20 cellular contexts compared by ENCODE assay signal in genomic region chr20:9368893-9369292, GRCh38.
"Had no signal": no experiment of that assay in that cellular context is flagged by ENCODE, and none has a peak within 500 bp of the region (broad histone marks: within the 10 kb centered on the region; RNA-seq: fewer than 3 reads in every experiment).

No MANE protein-coding gene starts in this region.

- DNase-seq: dorsolateral prefrontal cortex; effector CD4-positive, alpha-beta T cell; gastrocnemius medialis; head of caudate nucleus; kidney; mesenchymal stem cell; mucosa of descending colon; naive B cell; stimulated activated CD4-positive, alpha-beta T cell treated with anti-CD3 and anti-CD28 coated beads, Interleukin-2, amount 100 ng/mL, for 24 hours; stimulated activated CD4-positive, alpha-beta T cell treated with anti-CD3 and anti-CD28 coated beads, Interleukin-4, amount 100 ng/mL, for 24 hours; stimulated activated naive CD4-positive, alpha-beta T cell treated with Interleukin-2 at 50 U/mL for 16 hours; stomach had no signal

- H3K27ac ChIP-seq: dorsolateral prefrontal cortex, gastrocnemius medialis, hepatocyte, neural progenitor cell, parathyroid adenoma, stomach, thyroid gland had no signal

- H3K4me3 ChIP-seq: dorsolateral prefrontal cortex, gastrocnemius medialis, hepatocyte, mucosa of descending colon, neural progenitor cell, stomach, thyroid gland had no signal

- H3K36me3 ChIP-seq: gastrocnemius medialis, neural progenitor cell, thyroid gland had no signal

- H3K9me3 ChIP-seq: gastrocnemius medialis, mucosa of descending colon, stomach, thyroid gland had no signal

- H3K27me3 ChIP-seq: dorsolateral prefrontal cortex, gastrocnemius medialis, hepatocyte, neural progenitor cell, stomach, thyroid gland had no signal

- H3K4me1 ChIP-seq: gastrocnemius medialis, parathyroid adenoma, stomach had no signal

- ATAC-seq: gastrocnemius medialis; left lobe of liver; mucosa of descending colon; sciatic nerve; stimulated activated effector memory CD8-positive, alpha-beta T cell treated with anti-CD3 and anti-CD28 coated beads, Interleukin-12 subunit alpha, Interleukin-12 subunit beta, amount 100 ng/mL, for 72 hours had no signal

- H3K4me2 ChIP-seq: hepatocyte, neural progenitor cell had no signal

- FAIRE-seq: colon, kidney had no signal
